In the genomic region with DNA sequence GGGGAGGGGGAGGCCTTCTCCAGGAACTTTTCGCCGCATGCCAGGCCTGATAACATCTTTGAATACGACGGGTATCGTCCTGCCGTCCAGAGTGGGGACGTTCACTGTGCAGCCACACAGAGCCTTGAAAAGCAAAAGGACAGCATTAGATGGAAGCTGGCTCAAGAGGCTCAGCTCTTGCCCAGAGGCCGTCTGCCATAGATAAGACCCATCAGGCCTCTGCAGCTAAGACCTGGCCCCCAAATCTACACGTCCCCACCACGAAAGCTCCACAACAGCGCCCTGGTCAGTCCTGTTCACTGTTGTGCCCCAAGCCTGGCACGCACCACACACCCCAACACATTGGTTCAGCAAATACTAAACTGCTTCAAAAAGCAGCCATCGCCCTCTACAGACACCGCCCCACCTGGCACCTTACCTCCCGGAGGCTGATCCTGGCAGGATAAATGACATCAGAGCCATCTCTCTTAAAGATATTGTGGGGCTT, we compare ENCODE assay signal across 8 cellular contexts. TPM values are rescaled to one million over a fixed set of nuclear protein-coding genes. Genes with fewer than 3 reads are reported as not detected.
DNase-seq lines count a peak whose midpoint lies in the region; ATAC-seq and TF ChIP-seq lines count a peak whose summit lies in the region.

No MANE protein-coding gene starts in this region.

- H3K9me3 ChIP-seq in DND-41 (ENCODE audit: insufficient read depth, low read length, severe bottlenecking) (no peaks in the 10 kb centered on the region), Peyer's patch (no peaks in the 10 kb centered on the region), parathyroid adenoma (ENCODE audit: control insufficient read depth, low read length) (no peaks in the 10 kb centered on the region)

- no peak for TF ChIP-seq POLR2A in Peyer's patch (IDR thresholded peaks at IDR 0.05)

- peak overlapping the region; percentile 85 to 92; a peak in 3 of 4 replicates for H3K4me3 ChIP-seq in DND-41 (ENCODE audit: low read depth in 1 of 2, low read length in 2 of 2)
- peak overlapping the region; percentile 72 to 100 (median 92) for H3K4me3 ChIP-seq in Peyer's patch
- H3K4me3 ChIP-seq in epithelial cell of proximal tubule (ENCODE audit: low read depth, low read length) = peak overlapping the region; percentile 82
- peak overlapping the region; percentile 86 for H3K4me3 ChIP-seq in parathyroid adenoma (ENCODE audit: low read depth, low read length)

- peaks cover 37% of the 10 kb centered on the region for H3K79me2 ChIP-seq in DND-41 (ENCODE audit: insufficient read depth, low read length)
- H3K79me2 ChIP-seq in parathyroid adenoma = peaks cover 14% of the 10 kb centered on the region

- H3K4me1 ChIP-seq in DND-41 (ENCODE audit: insufficient read depth, low read length) = peaks cover 44% of the 10 kb centered on the region
- peaks cover 0 to 39% (median 14%) of the 10 kb centered on the region in 4 donors for H3K4me1 ChIP-seq in Peyer's patch
- H3K4me1 ChIP-seq in parathyroid adenoma = peaks cover 20% of the 10 kb centered on the region

- H3K9ac ChIP-seq in DND-41 (ENCODE audit: low read depth, low read length) = peak overlapping the region; percentile 89
- no peak overlapping the region for H3K9ac ChIP-seq in parathyroid adenoma

- peak; percentile 23 for TF ChIP-seq CTCF in DND-41 (IDR thresholded peaks at IDR 0.05; ENCODE audit: borderline replicate concordance, extremely low read depth, low read length, poor library complexity, severe bottlenecking)
- TF ChIP-seq CTCF in Peyer's patch (IDR thresholded peaks at IDR 0.05) = peak in 3 of 6 experiments; percentile 8 to 30 (median 19)
- TF ChIP-seq CTCF in epithelial cell of proximal tubule (conservative IDR thresholded peaks at IDR 0.05; ENCODE audit: low read depth, low read length) = peak; percentile 17
- peak; percentile 37 for TF ChIP-seq CTCF in parathyroid adenoma (IDR thresholded peaks at IDR 0.05)

- H3K27ac ChIP-seq in DND-41 (ENCODE audit: low read length) = peak overlapping the region; percentile 43
- H3K27ac ChIP-seq in Peyer's patch = peak overlapping the region in 2 of 4 donors; percentile 99
- peak overlapping the region; percentile 97 for H3K27ac ChIP-seq in parathyroid adenoma

- no peak overlapping the region for H2AFZ ChIP-seq in DND-41 (ENCODE audit: low read depth, low read length)
- H2AFZ ChIP-seq in parathyroid adenoma = no peak overlapping the region

- H3K36me3 ChIP-seq in DND-41 (ENCODE audit: insufficient read depth, low read length) (peaks cover 35% of the 10 kb centered on the region), Peyer's patch (peaks cover 0 to 31% (median 0%) of the 10 kb centered on the region in 3 donors), parathyroid adenoma (ENCODE audit: control insufficient read depth, insufficient read depth, low read length) (no peaks in the 10 kb centered on the region)

- DNase-seq in DND-41 (no peak), Peyer's patch (peak in 1 of 3 donors; percentile 71), epithelial cell of proximal tubule (ENCODE audit: low read depth) (no peak), NCI-H146 treated with DMSO at 0.1 percent for 48 hours (lab: John Stamatoyannopoulos, UW; ENCODE audit: unreplicated experiment) (no peak)
- DNase-seq in stimulated activated CD4-positive, alpha-beta T cell treated with anti-CD3 and anti-CD28 coated beads, Interleukin-4, amount 100 ng/mL, for 1 hour = no peak

- ATAC-seq in DND-41 (ENCODE audit: insufficient read depth, low read depth) = no peak
- no peak for ATAC-seq in GM18498 (IDR thresholded peaks at IDR 0.05; ENCODE audit: unreplicated experiment)
- no peak for ATAC-seq in GM21737 (IDR thresholded peaks at IDR 0.05; ENCODE audit: unreplicated experiment)

- peaks cover 40% of the 10 kb centered on the region for H4K20me1 ChIP-seq in DND-41 (ENCODE audit: insufficient read depth, low read length)

- H3K27me3 ChIP-seq in DND-41 (ENCODE audit: insufficient read depth, low read length, poor library complexity) (no peaks in the 10 kb centered on the region), Peyer's patch (no peaks in the 10 kb centered on the region), parathyroid adenoma (ENCODE audit: control insufficient read depth, insufficient read depth, low read length) (no peaks in the 10 kb centered on the region)

- H3K4me2 ChIP-seq in DND-41 (ENCODE audit: insufficient read depth, low read length) (peak overlapping the region; percentile 98), parathyroid adenoma (ENCODE audit: low read length) (peak overlapping the region; percentile 86)

RNA-seq across cellular contexts. Expression of gene DNAJB1, which starts 2.1 kb away (rescaled TPM):
- total RNA-seq in Peyer's patch (10 to 100 TPM; 34.5 to 60.2 (median 54.1) TPM), epithelial cell of proximal tubule (83.3 and 116 TPM in 2 replicates)

RNA-seq across cellular contexts. Expression of gene TECR, which starts 13.3 kb away (rescaled TPM):
- total RNA-seq in Peyer's patch = 100 to 1,000 TPM in 1 of 4 donors, 10 to 100 TPM in 3; 24.8 to 103 (median 78.7) TPM
- total RNA-seq in epithelial cell of proximal tubule = 57.7 and 95.3 TPM in 2 replicates

RNA-seq across cellular contexts. Expression of gene GIPC1, which starts 20.2 kb away (rescaled TPM):
- total RNA-seq in Peyer's patch (10 to 100 TPM; 45.8 to 68.5 (median 65.2) TPM), epithelial cell of proximal tubule (208 and 218 TPM in 2 replicates)

RNA-seq across cellular contexts. Expression of gene PTGER1, which starts 40.9 kb away (rescaled TPM):
- not detected for total RNA-seq in Peyer's patch
- 4.5 and 16.4 TPM in 2 replicates for total RNA-seq in epithelial cell of proximal tubule

RNA-seq across cellular contexts. Expression of gene NDUFB7, which starts 55.8 kb away (rescaled TPM):
- total RNA-seq in Peyer's patch = 100 to 1,000 TPM; 275 to 432 (median 358) TPM
- total RNA-seq in epithelial cell of proximal tubule = 400 and 402 TPM in 2 replicates
